19 cellular contexts compared by ENCODE assay signal in genomic region chr4:176718881-176719280, GRCh38.
DNase-seq lines count a peak whose midpoint lies in the region; ATAC-seq and TF ChIP-seq lines count a peak whose summit lies in the region.
"Had no signal": no experiment of that assay in that cellular context is flagged by ENCODE, and none has a peak within 500 bp of the region (broad histone marks: within the 10 kb centered on the region; RNA-seq: fewer than 3 reads in every experiment).

No MANE protein-coding gene starts in this region.

- ATAC-seq in IMR-90 (ENCODE audit: low read depth): peak; percentile 74
- ATAC-seq in SK-N-SH treated with all-trans-retinoic acid at 6 μM for 48 hours: peak; percentile 56

- H2AK5ac ChIP-seq in IMR-90 (ENCODE audit: low read depth, low read length): no peak overlapping the region

- peaks cover 3% of the 10 kb centered on the region; the same call in 1 of the 2 replicates for H4K20me1 ChIP-seq in IMR-90 (ENCODE audit: insufficient read depth, low read length)
- H4K20me1 ChIP-seq: BLaER1 treated with 17β-estradiol and CSF1 and Interleukin-3, amounts not matched to agents 10 nM and 100 nM had no signal

- in situ Hi-C loops in IMR-90 (cut with MboI; ENCODE audit: low sequenced_read_pairs): no loop called here

- H3K4me2 ChIP-seq in IMR-90 (ENCODE audit: low read depth, low read length): no peak overlapping the region; the same call in 1 of the 2 replicates
- H3K4me2 ChIP-seq: BLaER1 treated with 17β-estradiol and CSF1 and Interleukin-3, amounts not matched to agents 10 nM and 100 nM had no signal

- no peak overlapping the region for H2BK20ac ChIP-seq in IMR-90 (ENCODE audit: low read depth, low read length)

- DNase-seq in AG10803 (ENCODE audit: low read depth) (peak; percentile 19), IMR-90 (peak; percentile 44), fibroblast of the aortic adventitia (ENCODE audit: low read depth) (peak; percentile 17), SHP77 (lab: John Stamatoyannopoulos, UW) (no peak), mesenteric fat pad (ENCODE audit: low spot score) (no peak), germinal center (ENCODE audit: low spot score) (no peak)
- DNase-seq in activated T-cell treated with anti-CD3 and anti-CD28 coated beads, Interleukin-2, amount 50 U/mL, for 48 hours: no peak
- DNase-seq: AML-193; BE2C; CD4-positive, alpha-beta T cell; CD8-positive, alpha-beta memory T cell; DMS 273 treated with DMSO at 0.1 percent for 48 hours; DMS79; GM23248; H7; HCEC 1CT had no signal

- no peak overlapping the region for H2BK120ac ChIP-seq in IMR-90 (ENCODE audit: low read depth, low read length)

- H3K9me1 ChIP-seq in IMR-90 (ENCODE audit: insufficient read depth, low read length): 0 out of 2 replicates have a peak, but pooled peaks cover 6% of the 10 kb centered on the region

- H3K27ac ChIP-seq in IMR-90 (ENCODE audit: insufficient read depth, low read length): no peak overlapping the region
- H3K27ac ChIP-seq: 22Rv1; BLaER1 treated with 17β-estradiol and CSF1 and Interleukin-3, amounts not matched to agents 10 nM and 100 nM; GM23248 had no signal

- H4K91ac ChIP-seq in IMR-90 (ENCODE audit: insufficient read depth, low read depth, low read length): no peak overlapping the region

- no peak overlapping the region for H4K8ac ChIP-seq in IMR-90 (ENCODE audit: low read depth in 2 of 2, low read length in 2 of 2)

- H3K56ac ChIP-seq in IMR-90 (ENCODE audit: extremely low read depth, insufficient read depth, low read length): no peak overlapping the region

- no peak overlapping the region for H2BK15ac ChIP-seq in IMR-90 (ENCODE audit: low read depth, low read length)

- no peaks in the 10 kb centered on the region for H3K9me3 ChIP-seq in IMR-90 (ENCODE audit: control insufficient read depth, insufficient read depth, low read length)
- H3K9me3 ChIP-seq: BE2C; BLaER1 treated with 17β-estradiol and CSF1 and Interleukin-3, amounts not matched to agents 10 nM and 100 nM had no signal

- H3K4me1 ChIP-seq in IMR-90 (ENCODE audit: control insufficient read depth, insufficient read depth, low read length): no peaks in the 10 kb centered on the region
- H3K4me1 ChIP-seq: BE2C; BLaER1 treated with 17β-estradiol and CSF1 and Interleukin-3, amounts not matched to agents 10 nM and 100 nM had no signal

- H2BK5ac ChIP-seq in IMR-90 (ENCODE audit: low read depth, low read length, poor library complexity, severe bottlenecking): no peak overlapping the region

- no peak overlapping the region for H3K23ac ChIP-seq in IMR-90 (ENCODE audit: low read depth, low read length)

- POLR2A ChIA-PET in IMR-90 (lab: Charles Lee; ENCODE audit: unreplicated experiment): no interaction called here

- no CpG with 5 or more reads among the region's 1 CpG for WGBS in IMR-90 (ENCODE audit: extremely low coverage in 2 of 2, insufficient read length in 1 of 2), 2 experiments

- no peak overlapping the region for H2AFZ ChIP-seq in IMR-90 (replicated peaks; ENCODE audit: low read length, poor library complexity)
- H2AFZ ChIP-seq: GM23248 had no signal

- peaks cover 2% of the 10 kb centered on the region; the same call in 1 of the 2 replicates for H3K36me3 ChIP-seq in IMR-90 (ENCODE audit: control insufficient read depth, insufficient read depth, low read length)
- H3K36me3 ChIP-seq: BE2C; BLaER1 treated with 17β-estradiol and CSF1 and Interleukin-3, amounts not matched to agents 10 nM and 100 nM had no signal

- no peak overlapping the region for H2AK9ac ChIP-seq in IMR-90 (replicated peaks; ENCODE audit: low read depth, low read length, poor library complexity)

- no peak overlapping the region for H3K9ac ChIP-seq in IMR-90 (ENCODE audit: low read depth, low read length)
- H3K9ac ChIP-seq: BLaER1 treated with 17β-estradiol and CSF1 and Interleukin-3, amounts not matched to agents 10 nM and 100 nM; GM23248 had no signal

- peaks cover 5 to 40% of the 10 kb centered on the region in 2 experiments for H3K79me1 ChIP-seq in IMR-90 (ENCODE audit: low read depth in 1 of 2, low read length in 2 of 2)

- dilution Hi-C loops in IMR-90 (cut with HindIII; ENCODE audit: low sequenced_read_pairs, unreplicated experiment): no loop called here

- no peak for TF ChIP-seq POLR2A in IMR-90 (IDR thresholded peaks at IDR 0.05; ENCODE audit: low read depth, low read length)

- intact Hi-C loops in IMR-90 (cut with micrococcal nuclease): no loop called here

- no peak overlapping the region for H4K5ac ChIP-seq in IMR-90 (ENCODE audit: low read depth, low read length)

- no peak overlapping the region for H3K14ac ChIP-seq in IMR-90 (replicated peaks; ENCODE audit: low read depth, low read length)

- no peak for TF ChIP-seq CTCF in AG10803 (conservative IDR thresholded peaks at IDR 0.05; ENCODE audit: low read length)
- no peak for TF ChIP-seq CTCF in IMR-90 (conservative IDR thresholded peaks at IDR 0.05; ENCODE audit: low read depth, low read length)
- no peak for TF ChIP-seq CTCF in fibroblast of the aortic adventitia (IDR thresholded peaks at IDR 0.05; ENCODE audit: insufficient read depth, low read length)

- TF ChIP-seq RAD21 in IMR-90 (IDR thresholded peaks at IDR 0.05; ENCODE audit: low read length): no peak

- no TSS peak for BruUV-seq in IMR-90 (replicated peaks; lab: Mats Ljungman, UMichigan)

- no peak overlapping the region for H3K4ac ChIP-seq in IMR-90 (ENCODE audit: low read depth, low read length)

- no peak overlapping the region for H3K4me3 ChIP-seq in AG10803 (ENCODE audit: low read length)
- no peak overlapping the region for H3K4me3 ChIP-seq in IMR-90 (ENCODE audit: insufficient read depth, low read depth, low read length)
- no peak overlapping the region for H3K4me3 ChIP-seq in fibroblast of the aortic adventitia (ENCODE audit: low read depth, low read length)
- H3K4me3 ChIP-seq: BLaER1 treated with 17β-estradiol and CSF1 and Interleukin-3, amounts not matched to agents 10 nM and 100 nM; GM23248 had no signal

- H3K18ac ChIP-seq in IMR-90 (ENCODE audit: low read depth, low read length): no peak overlapping the region

- CTCF ChIA-PET in IMR-90 (lab: Yijun Ruan, JAX): interaction anchor here (0.7 to 0.8 kb wide), 2 partner anchors 328 to 594 kb away, joined by 3 to 5 read pairs; no protein-coding TSS in a partner anchor

- H3K27me3 ChIP-seq in IMR-90 (ENCODE audit: control insufficient read depth, insufficient read depth, low read length): no peaks in the 10 kb centered on the region
- H3K27me3 ChIP-seq: BE2C; BLaER1 treated with 17β-estradiol and CSF1 and Interleukin-3, amounts not matched to agents 10 nM and 100 nM had no signal

TF ChIP-seq in IMR-90, 13 proteins besides CTCF, POLR2A, EP300 and RAD21 (continues in another document):
- TF ChIP-seq ELK1 (IDR thresholded peaks at IDR 0.05; ENCODE audit: borderline replicate concordance, low read depth, low read length) (no peak), CHD1 (IDR thresholded peaks at IDR 0.05; ENCODE audit: low read depth, low read length) (no peak), MAZ (IDR thresholded peaks at IDR 0.05; ENCODE audit: borderline replicate concordance, low read depth, low read length) (no peak), USF2 (IDR thresholded peaks at IDR 0.05; ENCODE audit: low read depth, low read length) (no peak), RCOR1 (IDR thresholded peaks at IDR 0.05; ENCODE audit: insufficient replicate concordance, low read length) (no peak), NFE2L2 (IDR thresholded peaks at IDR 0.05; ENCODE audit: low read depth, low read length) (no peak), MAFK (IDR thresholded peaks at IDR 0.05; ENCODE audit: low read depth, low read length) (no peak)

TF ChIP-seq in SK-N-SH treated with all-trans-retinoic acid at 6 μM for 48 hours, 23 proteins besides CTCF, POLR2A, EP300 and RAD21 (continues in another document):
- TF ChIP-seq RARB (CRISPR knock-in tag; IDR thresholded peaks at IDR 0.05): no peak
- TF ChIP-seq ISL1 (CRISPR knock-in tag; IDR thresholded peaks at IDR 0.05): no peak
- TF ChIP-seq PPARA (CRISPR knock-in tag; IDR thresholded peaks at IDR 0.05; ENCODE audit: borderline replicate concordance): no peak
- TF ChIP-seq POU6F1 (CRISPR knock-in tag; IDR thresholded peaks at IDR 0.05; ENCODE audit: borderline replicate concordance, low read depth): no peak
- TF ChIP-seq TSHZ2 (CRISPR knock-in tag; IDR thresholded peaks at IDR 0.05): no peak
- no peak for TF ChIP-seq GLIS3 (CRISPR knock-in tag; IDR thresholded peaks at IDR 0.05)
- no peak for TF ChIP-seq ZC3H10 (CRISPR knock-in tag; IDR thresholded peaks at IDR 0.05)

Comparison
In these comparisons a context has a peak if more than half of its experiments do, and no peak if none do; other contexts are left out.
1. DNase-seq: peak in AG10803 (single experiment), IMR-90 (single experiment) and fibroblast of the aortic adventitia (single experiment); none in SHP77 (0 of 2), mesenteric fat pad (single experiment), activated T-cell treated with anti-CD3 and anti-CD28 coated beads, Interleukin-2, amount 50 U/mL, for 48 hours (0 of 2) and germinal center (single experiment).